In genomic region chr14:97458302-97459137, GRCh38 we compare ENCODE assay signal across 7 cellular contexts.
DNase-seq lines count a peak whose midpoint lies in the region; ATAC-seq and TF ChIP-seq lines count a peak whose summit lies in the region.

No MANE protein-coding gene starts in this region.

- no peak for TF ChIP-seq CTCF in osteocyte (IDR thresholded peaks at IDR 0.05)

- no peaks in the 10 kb centered on the region for H3K27me3 Mint-ChIP-seq in osteocyte (ENCODE audit: unreplicated experiment)

- no peak overlapping the region for H3K4me3 Mint-ChIP-seq in osteocyte (ENCODE audit: unreplicated experiment)

- no peak overlapping the region for H3K27ac Mint-ChIP-seq in osteocyte (ENCODE audit: unreplicated experiment)

- H3K9me3 Mint-ChIP-seq in osteocyte (ENCODE audit: unreplicated experiment): peaks cover 43% of the 10 kb centered on the region

- no peaks in the 10 kb centered on the region for H3K36me3 Mint-ChIP-seq in osteocyte (ENCODE audit: unreplicated experiment)

- H3K4me1 Mint-ChIP-seq in osteocyte (ENCODE audit: unreplicated experiment): no peaks in the 10 kb centered on the region

- ATAC-seq in HG03135 (IDR thresholded peaks at IDR 0.05; ENCODE audit: unreplicated experiment): no peak

- DNase-seq in SW480 (ENCODE audit: low spot score) (peak; percentile 48), iPS-NIHi11 (ENCODE audit: low spot score) (peak; percentile 75), osteocyte (ENCODE audit: extremely low spot score, unreplicated experiment) (no peak), SHP77 treated with DMSO at 0.1 percent for 48 hours (lab: John Stamatoyannopoulos, UW) (no peak)
- DNase-seq in activated gamma-delta T cell treated with anti-CD3 and anti-CD28 coated beads, Interleukin-2, amount 50 U/mL, for 16 hours (ENCODE audit: low read depth): peak; percentile 64
- peak; percentile 76 for DNase-seq in stimulated activated CD4-positive, alpha-beta T cell treated with anti-CD3 and anti-CD28 coated beads, Interleukin-4, amount 100 ng/mL, for 1 hour

Comparison
In these comparisons a context has a peak if more than half of its experiments do, and no peak if none do; other contexts are left out.
1. DNase-seq: peak in SW480 (single experiment), activated gamma-delta T cell treated with anti-CD3 and anti-CD28 coated beads, Interleukin-2, amount 50 U/mL, for 16 hours (single experiment), iPS-NIHi11 (single experiment) and stimulated activated CD4-positive, alpha-beta T cell treated with anti-CD3 and anti-CD28 coated beads, Interleukin-4, amount 100 ng/mL, for 1 hour (single experiment); none in osteocyte (single experiment) and SHP77 treated with DMSO at 0.1 percent for 48 hours (single experiment).